In the genomic region with DNA sequence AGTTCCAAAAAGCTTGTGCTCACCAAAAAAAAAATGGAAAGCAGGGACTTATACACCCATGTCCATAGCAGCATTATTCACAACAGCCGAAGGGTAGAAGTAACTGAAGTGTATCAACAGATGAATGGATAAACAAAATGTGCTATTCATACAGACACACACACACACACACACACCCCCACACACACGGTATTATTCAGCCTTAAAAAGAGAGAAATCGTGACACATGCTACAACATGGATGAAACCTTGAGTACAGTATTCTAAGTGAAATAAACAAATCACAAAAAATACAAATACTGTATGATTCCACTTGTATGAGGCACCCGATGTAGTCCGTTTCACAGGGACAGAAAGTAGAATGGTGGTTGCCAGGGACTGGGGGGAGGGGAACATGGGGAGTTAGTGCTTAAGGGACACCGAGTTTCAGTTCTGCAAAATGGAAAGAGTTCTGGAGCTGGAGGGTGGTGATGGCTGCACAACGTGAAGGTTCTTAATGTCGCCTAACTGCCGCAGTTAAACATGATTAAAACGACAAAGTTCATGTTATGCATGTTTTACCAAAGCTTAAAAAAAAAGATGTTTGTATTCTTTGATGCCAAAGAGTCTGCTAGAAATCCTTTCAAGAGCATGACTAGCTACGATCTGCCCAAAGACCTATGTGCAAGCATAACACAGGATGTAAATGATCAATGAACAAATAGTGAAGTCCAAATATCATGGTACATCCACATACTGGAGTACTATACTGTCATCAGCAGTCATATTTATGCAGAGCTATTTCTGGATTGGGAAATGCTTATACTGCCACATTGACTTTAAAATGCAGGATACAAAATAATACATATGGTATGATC, we compare ENCODE assay signal across 8 cellular contexts. TPM values are rescaled to one million over a fixed set of nuclear protein-coding genes. Genes with fewer than 3 reads are reported as not detected.
A peak's percentile ranks its signal among the peaks of the same experiment; 100 is the strongest.
DNase-seq lines count a peak whose midpoint lies in the region; ATAC-seq and TF ChIP-seq lines count a peak whose summit lies in the region.

No MANE protein-coding gene starts in this region.

- TF ChIP-seq CTCF in fibroblast of lung (conservative IDR thresholded peaks at IDR 0.05 in 1 of 2, IDR thresholded peaks at IDR 0.05 in 1 of 2; ENCODE audit: low read depth in 1 of 2, low read length in 2 of 2) (no peak), uterus (IDR thresholded peaks at IDR 0.05) (no peak)

- H3K36me3 Mint-ChIP-seq in stimulated activated effector memory CD8-positive, alpha-beta T cell treated with anti-CD3 and anti-CD28 coated beads, Interleukin-12 subunit alpha, Interleukin-12 subunit beta, amount 100 ng/mL, for 72 hours: no peaks in the 10 kb centered on the region

- peaks cover 0 to 12% (median 4%) of the 10 kb centered on the region in 11 experiments; a peak in 8 of 22 replicates for H3K9me3 ChIP-seq in BLaER1 treated with 17β-estradiol and CSF1 and Interleukin-3, amounts not matched to agents 10 nM and 100 nM (replicated peaks in 1 of 11)
- H3K9me3 ChIP-seq in fibroblast of lung (ENCODE audit: control insufficient read depth, insufficient read depth, low read depth, low read length) (no peaks in the 10 kb centered on the region), uterus (no peaks in the 10 kb centered on the region)

- H3K9ac ChIP-seq in BLaER1 treated with 17β-estradiol and CSF1 and Interleukin-3, amounts not matched to agents 10 nM and 100 nM: peak overlapping the region; percentile 73 to 94 (median 84)
- H3K9ac ChIP-seq in fibroblast of lung (ENCODE audit: insufficient read depth, low read length): no peak overlapping the region

- H3K4me2 ChIP-seq in BLaER1 treated with 17β-estradiol and CSF1 and Interleukin-3, amounts not matched to agents 10 nM and 100 nM: peak overlapping the region; percentile 86 to 99 (median 96)
- peak overlapping the region; percentile 62 for H3K4me2 ChIP-seq in fibroblast of lung (ENCODE audit: extremely low read depth, insufficient read depth, low read length)

- H3K27ac Mint-ChIP-seq in stimulated activated effector memory CD8-positive, alpha-beta T cell treated with anti-CD3 and anti-CD28 coated beads, Interleukin-12 subunit alpha, Interleukin-12 subunit beta, amount 100 ng/mL, for 72 hours: no peak overlapping the region

- ATAC-seq in GM21619 (IDR thresholded peaks at IDR 0.05; ENCODE audit: unreplicated experiment): peak; percentile 89
- no peak for ATAC-seq in stimulated activated effector memory CD8-positive, alpha-beta T cell treated with anti-CD3 and anti-CD28 coated beads, Interleukin-12 subunit alpha, Interleukin-12 subunit beta, amount 100 ng/mL, for 72 hours

- no peaks in the 10 kb centered on the region for H3K4me1 Mint-ChIP-seq in stimulated activated effector memory CD8-positive, alpha-beta T cell treated with anti-CD3 and anti-CD28 coated beads, Interleukin-12 subunit alpha, Interleukin-12 subunit beta, amount 100 ng/mL, for 72 hours

- intact Hi-C loops in uterus (cut with DNase I; ENCODE audit: low total_unique reads): no loop called here

- peaks cover 62% of the 10 kb centered on the region for H3K79me2 ChIP-seq in fibroblast of lung (ENCODE audit: control insufficient read depth, insufficient read depth, low read length)

- peaks cover 2% of the 10 kb centered on the region for H3K9me3 Mint-ChIP-seq in stimulated activated effector memory CD8-positive, alpha-beta T cell treated with anti-CD3 and anti-CD28 coated beads, Interleukin-12 subunit alpha, Interleukin-12 subunit beta, amount 100 ng/mL, for 72 hours

- no peak overlapping the region for H2AFZ ChIP-seq in fibroblast of lung (ENCODE audit: low read length)

- DNase-seq in KBM-7: peak; percentile 73
- DNase-seq in fibroblast of lung (ENCODE audit: low read depth in 2 of 2): no peak
- DNase-seq in uterus: no peak
- no peak for DNase-seq in stimulated activated effector memory CD8-positive, alpha-beta T cell treated with anti-CD3 and anti-CD28 coated beads, Interleukin-12 subunit alpha, Interleukin-12 subunit beta, amount 100 ng/mL, for 72 hours (ENCODE audit: low spot score in 2 of 2)
- DNase-seq in activated CD4-positive, alpha-beta T cell treated with anti-CD3 and anti-CD28 coated beads for 48 hours: no peak
- no peak for DNase-seq in DMS79 treated with DMSO at 0.1 percent for 48 hours (lab: John Stamatoyannopoulos, UW)

- no peaks in the 10 kb centered on the region for H4K20me1 ChIP-seq in BLaER1 treated with 17β-estradiol and CSF1 and Interleukin-3, amounts not matched to agents 10 nM and 100 nM
- no peaks in the 10 kb centered on the region for H4K20me1 ChIP-seq in fibroblast of lung (ENCODE audit: control insufficient read depth, extremely low read depth, insufficient read depth, low read length)

- H3K4me3 ChIP-seq in BLaER1 treated with 17β-estradiol and CSF1 and Interleukin-3, amounts not matched to agents 10 nM and 100 nM: peak overlapping the region; percentile 13 to 48 (median 38); a peak in 13 of 20 replicates
- H3K4me3 ChIP-seq in fibroblast of lung (replicated peaks in 1 of 4; ENCODE audit: control extremely low read depth in 1 of 4, insufficient read depth in 1 of 4, low read depth in 3 of 4, low read length in 4 of 4) (peak overlapping the region in 1 of 4 experiments; percentile 4), uterus (no peak overlapping the region)

- H3K4me3 Mint-ChIP-seq in stimulated activated effector memory CD8-positive, alpha-beta T cell treated with anti-CD3 and anti-CD28 coated beads, Interleukin-12 subunit alpha, Interleukin-12 subunit beta, amount 100 ng/mL, for 72 hours: no peak overlapping the region

- H3K27me3 ChIP-seq in BLaER1 treated with 17β-estradiol and CSF1 and Interleukin-3, amounts not matched to agents 10 nM and 100 nM: no peaks in the 10 kb centered on the region
- H3K27me3 ChIP-seq in fibroblast of lung (ENCODE audit: control insufficient read depth, insufficient read depth, low read length) (no peaks in the 10 kb centered on the region), uterus (no peaks in the 10 kb centered on the region)

- H3K27ac ChIP-seq in BLaER1 treated with 17β-estradiol and CSF1 and Interleukin-3, amounts not matched to agents 10 nM and 100 nM: peak overlapping the region; percentile 78 to 97 (median 93)
- H3K27ac ChIP-seq in fibroblast of lung (ENCODE audit: insufficient read depth, low read length) (peak overlapping the region; percentile 81), uterus (peak overlapping the region; percentile 85 to 89)

- peaks cover 0 to 17% (median 0%) of the 10 kb centered on the region in 11 experiments; a peak in 6 of 22 replicates for H3K36me3 ChIP-seq in BLaER1 treated with 17β-estradiol and CSF1 and Interleukin-3, amounts not matched to agents 10 nM and 100 nM
- H3K36me3 ChIP-seq in fibroblast of lung (ENCODE audit: control insufficient read depth, insufficient read depth, low read length) (peaks cover 5% of the 10 kb centered on the region), uterus (no peaks in the 10 kb centered on the region)

- H3K4me1 ChIP-seq in BLaER1 treated with 17β-estradiol and CSF1 and Interleukin-3, amounts not matched to agents 10 nM and 100 nM: peaks cover 96 to 99% (median 98%) of the 10 kb centered on the region in 10 experiments
- H3K4me1 ChIP-seq in fibroblast of lung (ENCODE audit: control insufficient read depth, extremely low read depth, insufficient read depth, low read length) (peaks cover 66% of the 10 kb centered on the region), uterus (peaks cover 23 to 26% of the 10 kb centered on the region in 2 donors)

- no peak for TF ChIP-seq POLR2A in uterus (IDR thresholded peaks at IDR 0.05)

- in situ Hi-C loops in KBM-7 (cut with MboI; ENCODE audit: low pct_unique_long_range_greater_than_20kb, low sequenced_read_pairs): no loop called here

RNA-seq across cellular contexts. Expression of a gene that starts 7.2 kb away (rescaled TPM):
- total RNA-seq in fibroblast of lung (52.6 and 88.8 TPM in 2 replicates), uterus (100 to 1,000 TPM in 1 of 4 donors, 10 to 100 TPM in 3; 27.2 to 110 (median 47.5) TPM)
- polyA plus RNA-seq in fibroblast of lung: 52.9 and 74.4 TPM in 2 replicates
- 54.7 and 86.1 TPM in 2 replicates for polyA plus RNA-seq in fibroblast of lung (2012)
- polyA minus RNA-seq in fibroblast of lung (ENCODE audit: low replicate concordance): 200 and 269 TPM in 2 replicates

Comparison
In these comparisons a context has a peak if more than half of its experiments do, and no peak if none do; other contexts are left out.
1. H3K4me3 ChIP-seq: peak in BLaER1 treated with 17β-estradiol and CSF1 and Interleukin-3, amounts not matched to agents 10 nM and 100 nM (10 of 10); none in uterus (0 of 2).
2. Peak in every context shown above with its lines, with median percentiles within 50 percentile points of each other: H3K27ac ChIP-seq.